Comparison of ENCODE assay signal across 8 cellular contexts in genomic region chr12:48996794-48997718, GRCh38. TPM values are rescaled to one million over a fixed set of nuclear protein-coding genes. Genes with fewer than 3 reads are reported as not detected.
DNase-seq lines count a peak whose midpoint lies in the region; ATAC-seq and TF ChIP-seq lines count a peak whose summit lies in the region.

No MANE protein-coding gene starts in this region.

- H3K4me3 ChIP-seq in BE2C (ENCODE audit: low read depth, low read length), result peak overlapping the region; percentile 89

- peaks cover 19% of the 10 kb centered on the region for H3K27me3 Mint-ChIP-seq in activated naive CD8-positive, alpha-beta T cell

- no peaks in the 10 kb centered on the region for H3K9me3 Mint-ChIP-seq in activated naive CD8-positive, alpha-beta T cell (ENCODE audit: low read depth)

- no peaks in the 10 kb centered on the region for H3K4me1 ChIP-seq in BE2C

- intact Hi-C loops in Right ventricle myocardium superior (cut with DNase I), result loop anchor here (5.0 kb wide), 1 partner anchor 145 kb away; the partner anchor contains the start of gene DDX23

- H3K4me3 Mint-ChIP-seq in activated naive CD8-positive, alpha-beta T cell, result peak overlapping the region; percentile 66

- no peak overlapping the region for H3K27ac Mint-ChIP-seq in activated naive CD8-positive, alpha-beta T cell

- CTCF ChIA-PET in HEK293T (lab: Yijun Ruan, JAX), result interaction anchor here (0.6 to 4.5 kb wide), 8 partner anchors 8 to 170 kb away, joined by 3 to 26 read pairs (median 3); no protein-coding TSS in a partner anchor

- H3K4me1 Mint-ChIP-seq in activated naive CD8-positive, alpha-beta T cell (ENCODE audit: low read depth), result peaks cover 32% of the 10 kb centered on the region

- peaks cover 10% of the 10 kb centered on the region for H3K36me3 Mint-ChIP-seq in activated naive CD8-positive, alpha-beta T cell

- H3K9me3 ChIP-seq in BE2C, result no peaks in the 10 kb centered on the region

- TF ChIP-seq CTCF in BE2C (IDR thresholded peaks at IDR 0.05; ENCODE audit: low read depth, low read length), result peak; percentile 88

- DNase-seq in BE2C, result peak; percentile 91
- peak; percentile 48 for DNase-seq in HEK293T (ENCODE audit: extremely low spot score)
- DNase-seq in OCI-M1 (lab: John Stamatoyannopoulos, UW), result peak; percentile 86
- peak; percentile 89 for DNase-seq in Right ventricle myocardium superior
- peak in 43 of 56 donors; percentile 10 to 83 (median 56) for DNase-seq in nucleus accumbens (lab: John Stamatoyannopoulos, UW)

- H3K27me3 ChIP-seq in BE2C, result no peaks in the 10 kb centered on the region; the same call in 1 of the 2 replicates

- peak; percentile 76 for ATAC-seq in Right ventricle myocardium superior (ENCODE audit: poor library complexity)
- no peak for ATAC-seq in GM19035 (IDR thresholded peaks at IDR 0.05; ENCODE audit: unreplicated experiment)
- no peak for ATAC-seq in HG03097 (IDR thresholded peaks at IDR 0.05; ENCODE audit: low FRiP score, unreplicated experiment)

- POLR2A ChIA-PET in HEK293T (lab: Yijun Ruan, JAX), result interaction anchor here (0.7 to 2.2 kb wide), 3 partner anchors 9 to 133 kb away, joined by 3 to 5 read pairs (median 3); partner anchors contain the start of gene ARF3

- no peaks in the 10 kb centered on the region for H3K36me3 ChIP-seq in BE2C

TF ChIP-seq in HEK293T, 16 proteins besides CTCF, POLR2A, EP300 and RAD21:
- no peak for TF ChIP-seq HDGF (IDR thresholded peaks at IDR 0.05; ENCODE audit: borderline replicate concordance)
- no peak for TF ChIP-seq ARNT (IDR thresholded peaks at IDR 0.05)
- no peak for TF ChIP-seq CTBP1 (IDR thresholded peaks at IDR 0.05; ENCODE audit: borderline replicate concordance)
- TF ChIP-seq PKNOX1 (IDR thresholded peaks at IDR 0.05), result no peak
TF ChIP-seq in HEK293T: peak in this region for 0.

RNA-seq across cellular contexts. Expression of gene DDN, which starts 2.1 kb away (rescaled TPM):
- polyA plus RNA-seq in BE2C (2012; ENCODE audit: insufficient read depth, insufficient read length, low read depth), result 10.4 TPM
- 0.78 TPM for total RNA-seq in Right ventricle myocardium superior

RNA-seq across cellular contexts. Expression of gene WNT1, which starts 18.9 kb away (rescaled TPM):
- polyA plus RNA-seq in BE2C (2012; ENCODE audit: insufficient read depth, insufficient read length, low read depth), result not detected
- total RNA-seq in Right ventricle myocardium superior, result not detected

RNA-seq across cellular contexts. Expression of gene PRKAG1, which starts 21.5 kb away (rescaled TPM):
- polyA plus RNA-seq in BE2C (2012; ENCODE audit: insufficient read depth, insufficient read length, low read depth), result 83.7 TPM
- total RNA-seq in Right ventricle myocardium superior, result 92.8 TPM

RNA-seq across cellular contexts. Expression of gene WNT10B, which starts 25.5 kb away (rescaled TPM):
- not detected for polyA plus RNA-seq in BE2C (2012; ENCODE audit: insufficient read depth, insufficient read length, low read depth)
- 0.40 TPM for total RNA-seq in Right ventricle myocardium superior

RNA-seq across cellular contexts. Expression of gene ARF3, which starts 39.8 kb away (rescaled TPM):
- 213 TPM for polyA plus RNA-seq in BE2C (2012; ENCODE audit: insufficient read depth, insufficient read length, low read depth)
- 43.7 TPM for total RNA-seq in Right ventricle myocardium superior
